ENCODE assay signal across 7 cellular contexts in the genomic region with DNA sequence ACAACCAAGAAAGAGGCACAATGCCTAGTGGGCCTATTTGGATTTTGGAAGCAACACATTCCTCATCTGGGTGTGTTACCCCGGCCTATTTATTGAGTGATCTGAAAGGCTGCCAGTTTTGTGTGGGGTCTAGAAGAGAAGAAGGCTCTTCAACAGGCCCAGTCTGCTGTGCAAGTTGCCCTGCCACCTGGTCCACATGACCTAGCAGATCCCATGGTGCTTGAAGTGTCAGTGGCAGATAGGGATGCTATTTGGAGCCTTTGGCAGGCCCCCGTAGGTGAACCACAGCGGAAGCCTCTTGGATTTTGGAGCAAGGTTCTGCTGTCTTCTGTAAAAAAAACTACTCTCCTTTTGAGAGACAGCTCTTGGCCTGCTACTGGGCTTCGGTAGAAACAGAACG.
"Had no signal": no experiment of that assay in that cellular context is flagged by ENCODE, and none has a peak within 500 bp of the region (broad histone marks: within the 10 kb centered on the region; RNA-seq: fewer than 3 reads in every experiment).

No MANE protein-coding gene starts in this region.

- FAIRE-seq: G401.6, GM12878, GM12891, GM18507, GM19239 had no signal

- DNase-seq: GDM1, GF-D8 had no signal

- H3K4me3 ChIP-seq: GM12878 had no signal
